1 cellular context compared by ENCODE assay signal in genomic region chr16:26614102-26614864, GRCh38.
TF ChIP-seq lines count a peak whose summit lies in the region.

No MANE protein-coding gene starts in this region.

TF ChIP-seq in GM23338, 12 proteins besides CTCF, POLR2A, EP300 and RAD21 (continued from another document):
- TF ChIP-seq, protein P1, sequence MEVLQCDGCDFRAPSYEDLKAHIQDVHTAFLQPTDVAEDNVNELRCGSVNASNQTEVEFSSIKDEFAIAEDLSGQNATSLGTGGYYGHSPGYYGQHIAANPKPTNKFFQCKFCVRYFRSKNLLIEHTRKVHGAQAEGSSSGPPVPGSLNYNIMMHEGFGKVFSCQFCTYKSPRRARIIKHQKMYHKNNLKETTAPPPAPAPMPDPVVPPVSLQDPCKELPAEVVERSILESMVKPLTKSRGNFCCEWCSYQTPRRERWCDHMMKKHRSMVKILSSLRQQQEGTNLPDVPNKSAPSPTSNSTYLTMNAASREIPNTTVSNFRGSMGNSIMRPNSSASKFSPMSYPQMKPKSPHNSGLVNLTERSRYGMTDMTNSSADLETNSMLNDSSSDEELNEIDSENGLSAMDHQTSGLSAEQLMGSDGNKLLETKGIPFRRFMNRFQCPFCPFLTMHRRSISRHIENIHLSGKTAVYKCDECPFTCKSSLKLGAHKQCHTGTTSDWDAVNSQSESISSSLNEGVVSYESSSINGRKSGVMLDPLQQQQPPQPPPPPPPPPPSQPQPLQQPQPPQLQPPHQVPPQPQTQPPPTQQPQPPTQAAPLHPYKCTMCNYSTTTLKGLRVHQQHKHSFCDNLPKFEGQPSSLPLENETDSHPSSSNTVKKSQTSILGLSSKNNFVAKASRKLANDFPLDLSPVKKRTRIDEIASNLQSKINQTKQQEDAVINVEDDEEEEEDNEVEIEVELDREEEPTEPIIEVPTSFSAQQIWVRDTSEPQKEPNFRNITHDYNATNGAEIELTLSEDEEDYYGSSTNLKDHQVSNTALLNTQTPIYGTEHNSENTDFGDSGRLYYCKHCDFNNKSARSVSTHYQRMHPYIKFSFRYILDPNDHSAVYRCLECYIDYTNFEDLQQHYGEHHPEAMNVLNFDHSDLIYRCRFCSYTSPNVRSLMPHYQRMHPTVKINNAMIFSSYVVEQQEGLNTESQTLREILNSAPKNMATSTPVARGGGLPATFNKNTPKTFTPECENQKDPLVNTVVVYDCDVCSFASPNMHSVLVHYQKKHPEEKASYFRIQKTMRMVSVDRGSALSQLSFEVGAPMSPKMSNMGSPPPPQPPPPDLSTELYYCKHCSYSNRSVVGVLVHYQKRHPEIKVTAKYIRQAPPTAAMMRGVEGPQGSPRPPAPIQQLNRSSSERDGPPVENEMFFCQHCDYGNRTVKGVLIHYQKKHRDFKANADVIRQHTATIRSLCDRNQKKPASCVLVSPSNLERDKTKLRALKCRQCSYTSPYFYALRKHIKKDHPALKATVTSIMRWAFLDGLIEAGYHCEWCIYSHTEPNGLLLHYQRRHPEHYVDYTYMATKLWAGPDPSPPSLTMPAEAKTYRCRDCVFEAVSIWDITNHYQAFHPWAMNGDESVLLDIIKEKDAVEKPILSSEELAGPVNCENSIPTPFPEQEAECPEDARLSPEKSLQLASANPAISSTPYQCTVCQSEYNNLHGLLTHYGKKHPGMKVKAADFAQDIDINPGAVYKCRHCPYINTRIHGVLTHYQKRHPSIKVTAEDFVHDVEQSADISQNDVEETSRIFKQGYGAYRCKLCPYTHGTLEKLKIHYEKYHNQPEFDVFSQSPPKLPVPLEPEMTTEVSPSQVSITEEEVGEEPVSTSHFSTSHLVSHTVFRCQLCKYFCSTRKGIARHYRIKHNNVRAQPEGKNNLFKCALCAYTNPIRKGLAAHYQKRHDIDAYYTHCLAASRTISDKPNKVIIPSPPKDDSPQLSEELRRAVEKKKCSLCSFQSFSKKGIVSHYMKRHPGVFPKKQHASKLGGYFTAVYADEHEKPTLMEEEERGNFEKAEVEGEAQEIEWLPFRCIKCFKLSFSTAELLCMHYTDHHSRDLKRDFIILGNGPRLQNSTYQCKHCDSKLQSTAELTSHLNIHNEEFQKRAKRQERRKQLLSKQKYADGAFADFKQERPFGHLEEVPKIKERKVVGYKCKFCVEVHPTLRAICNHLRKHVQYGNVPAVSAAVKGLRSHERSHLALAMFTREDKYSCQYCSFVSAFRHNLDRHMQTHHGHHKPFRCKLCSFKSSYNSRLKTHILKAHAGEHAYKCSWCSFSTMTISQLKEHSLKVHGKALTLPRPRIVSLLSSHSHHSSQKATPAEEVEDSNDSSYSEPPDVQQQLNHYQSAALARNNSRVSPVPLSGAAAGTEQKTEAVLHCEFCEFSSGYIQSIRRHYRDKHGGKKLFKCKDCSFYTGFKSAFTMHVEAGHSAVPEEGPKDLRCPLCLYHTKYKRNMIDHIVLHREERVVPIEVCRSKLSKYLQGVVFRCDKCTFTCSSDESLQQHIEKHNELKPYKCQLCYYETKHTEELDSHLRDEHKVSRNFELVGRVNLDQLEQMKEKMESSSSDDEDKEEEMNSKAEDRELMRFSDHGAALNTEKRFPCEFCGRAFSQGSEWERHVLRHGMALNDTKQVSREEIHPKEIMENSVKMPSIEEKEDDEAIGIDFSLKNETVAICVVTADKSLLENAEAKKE (CRISPR knock-in tag; IDR thresholded peaks at IDR 0.05), result no peak
- TF ChIP-seq REST (IDR thresholded peaks at IDR 0.05; ENCODE audit: unreplicated experiment) (no peak), EZH2 (IDR thresholded peaks at IDR 0.05; ENCODE audit: low read depth, unreplicated experiment) (no peak), ZNF331 (CRISPR knock-in tag; IDR thresholded peaks at IDR 0.05; ENCODE audit: low read depth) (no peak), ZNF114 (CRISPR knock-in tag; IDR thresholded peaks at IDR 0.05) (no peak), STAT1 (IDR thresholded peaks at IDR 0.05; ENCODE audit: unreplicated experiment) (no peak), ETS1 (IDR thresholded peaks at IDR 0.05) (no peak), NANOG (IDR thresholded peaks at IDR 0.05; ENCODE audit: borderline replicate concordance) (no peak)
TF ChIP-seq in GM23338: peak in this region for 0.
